31 cellular contexts compared by ENCODE assay signal in the genomic region with DNA sequence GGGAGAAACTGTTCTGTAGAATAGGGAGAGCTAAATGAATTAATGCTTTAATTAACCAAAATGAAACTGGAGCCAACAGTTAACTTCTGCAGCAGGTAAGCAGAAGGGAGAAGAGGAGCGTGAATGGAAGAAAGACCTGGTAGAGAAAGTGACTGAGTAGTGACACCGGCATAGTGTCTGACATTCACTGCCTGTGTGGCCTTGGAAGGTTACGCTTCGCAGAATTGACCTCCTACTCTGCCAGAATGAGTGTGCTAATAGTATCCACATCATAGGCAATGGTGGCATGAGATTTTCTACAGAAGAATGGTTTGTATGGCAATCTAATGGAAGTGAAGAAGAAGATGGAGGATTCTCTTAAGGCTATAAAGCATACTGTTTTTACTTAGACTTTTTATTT.
"Had no signal": no experiment of that assay in that cellular context is flagged by ENCODE, and none has a peak within 500 bp of the region (broad histone marks: within the 10 kb centered on the region; RNA-seq: fewer than 3 reads in every experiment).

No MANE protein-coding gene starts in this region.

- H3K9me3 ChIP-seq: ascending aorta had no signal

- H3K4me3 ChIP-seq: ascending aorta, cardiac muscle cell had no signal

- H3K4me1 ChIP-seq: ascending aorta had no signal

- DNase-seq: activated CD4-positive, alpha-beta memory T cell treated with anti-CD3 and anti-CD28 coated beads, Interleukin-2, amount 10 ng/mL, durations not matched to agents 7 days and 5 days; activated CD4-positive, alpha-beta T cell treated with anti-CD3 and anti-CD28 coated beads for 1 hour; activated CD4-positive, alpha-beta T cell treated with anti-CD3 and anti-CD28 coated beads for 36 hours; activated CD4-positive, alpha-beta T cell treated with anti-CD3 and anti-CD28 coated beads for 48 hours; activated CD4-positive, alpha-beta T cell treated with anti-CD3 and anti-CD28 coated beads, Interleukin-2, amount 10 ng/mL, durations not matched to agents 7 days and 5 days; activated CD4-positive, alpha-beta T cell treated with anti-CD3 and anti-CD28 coated beads, Interleukin-2, amount 50 U/mL, for 48 hours; activated CD4-positive, CD25-positive, alpha-beta regulatory T cell; activated CD8-positive, alpha-beta memory T cell treated with anti-CD3 and anti-CD28 coated beads for 24 hours; activated CD8-positive, alpha-beta memory T cell treated with anti-CD3 and anti-CD28 coated beads, Interleukin-2, amount 10 ng/mL, durations not matched to agents 7 days and 5 days; activated CD8-positive, alpha-beta memory T cell treated with anti-CD3 and anti-CD28 coated beads, Interleukin-2, amount 50 U/mL, for 48 hours; activated CD8-positive, alpha-beta T cell treated with anti-CD3 and anti-CD28 coated beads, Interleukin-2, amount 10 ng/mL, durations not matched to agents 7 days and 5 days; activated effector memory CD4-positive, alpha-beta T cell treated with Interleukin-2 at 50 U/mL for 16 hours; activated gamma-delta T cell; activated naive CD4-positive, alpha-beta T cell treated with anti-CD3 and anti-CD28 coated beads, Interleukin-2, amount 10 ng/mL, durations not matched to agents 7 days and 5 days; activated naive CD4-positive, alpha-beta T cell treated with Interleukin-2 at 50 U/mL for 16 hours; activated naive CD8-positive, alpha-beta T cell treated with anti-CD3 and anti-CD28 coated beads, Interleukin-2, amount 10 ng/mL, durations not matched to agents 7 days and 5 days; activated naive CD8-positive, alpha-beta T cell treated with anti-CD3 and anti-CD28 coated beads, Interleukin-2, amount 50 U/mL, for 24 hours; activated T-cell treated with anti-CD3 and anti-CD28 coated beads, Interleukin-2, amount 50 U/mL, for 24 hours; activated T-cell treated with anti-CD3 and anti-CD28 coated beads, Interleukin-2, amount 50 U/mL, for 48 hours; amygdala; anterior cingulate cortex; caudate nucleus; cerebellar nuclear complex; T-helper 1 cell; T-helper 2 cell; T-helper 9 cell; WERI-Rb-1 had no signal

- H3K27ac ChIP-seq: ascending aorta, cardiac muscle cell, WERI-Rb-1 had no signal

- H3K36me3 ChIP-seq: ascending aorta, cardiac muscle cell, WERI-Rb-1 had no signal

- ATAC-seq: activated CD4-positive, alpha-beta T cell treated with anti-CD3 and anti-CD28 coated beads for 36 hours; activated CD4-positive, CD25-positive, alpha-beta regulatory T cell treated with anti-CD3 and anti-CD28 coated beads, Interleukin-2, amount 50 U/mL, for 24 hours; activated CD8-positive, alpha-beta memory T cell treated with anti-CD3 and anti-CD28 coated beads, Interleukin-2, amount 10 ng/mL, durations not matched to agents 7 days and 5 days; activated CD8-positive, alpha-beta T cell treated with anti-CD3 and anti-CD28 coated beads, Interleukin-2, amount 10 ng/mL, durations not matched to agents 7 days and 5 days; activated naive CD8-positive, alpha-beta T cell treated with anti-CD3 and anti-CD28 coated beads, Interleukin-2, amount 50 U/mL, for 24 hours; WTC11 had no signal

- H3K27me3 ChIP-seq: ascending aorta, cardiac muscle cell had no signal
